Comparison of ENCODE assay signal across 10 cellular contexts in genomic region chr4:184096561-184097239, GRCh38.
DNase-seq lines count a peak whose midpoint lies in the region; ATAC-seq and TF ChIP-seq lines count a peak whose summit lies in the region.
"Had no signal": no experiment of that assay in that cellular context is flagged by ENCODE, and none has a peak within 500 bp of the region (broad histone marks: within the 10 kb centered on the region; RNA-seq: fewer than 3 reads in every experiment).

No MANE protein-coding gene starts in this region.

- no peaks in the 10 kb centered on the region for H3K9me3 ChIP-seq in CD4-positive, alpha-beta T cell (ENCODE audit: control insufficient read depth, low read length)

- DNase-seq in CD4-positive, alpha-beta T cell, result no peak
- no peak for DNase-seq in activated CD4-positive, alpha-beta memory T cell treated with anti-CD3 and anti-CD28 coated beads for 36 hours
- DNase-seq in fibroblast of peridontal ligament (ENCODE audit: extremely low read depth) (peak; percentile 66), sciatic nerve (ENCODE audit: low spot score) (no peak), GF-D8 (lab: John Stamatoyannopoulos, UW) (no peak), D341Med (ENCODE audit: low spot score) (no peak), NCI-H82 (lab: John Stamatoyannopoulos, UW) (no peak)
- DNase-seq: DND-41, NCI-H2029 treated with DMSO at 0.1 percent for 48 hours had no signal

- ATAC-seq in CD4-positive, alpha-beta T cell (ENCODE audit: poor library complexity), result no peak
- ATAC-seq in sciatic nerve, result peak; percentile 47
- ATAC-seq in GM21717 (IDR thresholded peaks at IDR 0.05; ENCODE audit: unreplicated experiment), result no peak

- no peaks in the 10 kb centered on the region for H3K9me3 Mint-ChIP-seq in CD4-positive, alpha-beta T cell
- no peaks in the 10 kb centered on the region for H3K9me3 Mint-ChIP-seq in activated CD4-positive, alpha-beta memory T cell treated with anti-CD3 and anti-CD28 coated beads for 36 hours

- H3K27ac Mint-ChIP-seq in CD4-positive, alpha-beta T cell, result no peak overlapping the region
- no peak overlapping the region for H3K27ac Mint-ChIP-seq in activated CD4-positive, alpha-beta memory T cell treated with anti-CD3 and anti-CD28 coated beads for 36 hours

- intact Hi-C loops in CD4-positive, alpha-beta T cell (cut with DNase I, micrococcal nuclease), result no loop called here
- intact Hi-C loops in activated CD4-positive, alpha-beta memory T cell treated with anti-CD3 and anti-CD28 coated beads for 36 hours (cut with micrococcal nuclease), result loop anchor here (5.0 kb wide), 2 partner anchors 156 to 624 kb away; no protein-coding TSS in a partner anchor
- intact Hi-C loops in sciatic nerve (cut with DNase I), result no loop called here

- H3K27me3 ChIP-seq in CD4-positive, alpha-beta T cell (ENCODE audit: control insufficient read depth, insufficient read depth, low read length), result no peaks in the 10 kb centered on the region

- no peaks in the 10 kb centered on the region for H3K36me3 Mint-ChIP-seq in CD4-positive, alpha-beta T cell (ENCODE audit: low read depth)
- H3K36me3 Mint-ChIP-seq in activated CD4-positive, alpha-beta memory T cell treated with anti-CD3 and anti-CD28 coated beads for 36 hours, result no peaks in the 10 kb centered on the region

- no peak overlapping the region for H3K27ac ChIP-seq in CD4-positive, alpha-beta T cell (ENCODE audit: low read depth, low read length)

- POLR2A ChIA-PET in CD4-positive, alpha-beta T cell (lab: Charles Lee), result no interaction called here
- POLR2A ChIA-PET in activated CD4-positive, alpha-beta memory T cell treated with anti-CD3 and anti-CD28 coated beads for 36 hours (lab: Charles Lee), result no interaction called here

- no peak for TF ChIP-seq CTCF in CD4-positive, alpha-beta T cell (IDR thresholded peaks at IDR 0.05)

- peak overlapping the region; percentile 82 for H3K4me3 Mint-ChIP-seq in CD4-positive, alpha-beta T cell
- peak overlapping the region; percentile 30 for H3K4me3 Mint-ChIP-seq in activated CD4-positive, alpha-beta memory T cell treated with anti-CD3 and anti-CD28 coated beads for 36 hours

- H3K4me1 Mint-ChIP-seq in CD4-positive, alpha-beta T cell (ENCODE audit: low read depth), result peaks cover 8% of the 10 kb centered on the region
- H3K4me1 Mint-ChIP-seq in activated CD4-positive, alpha-beta memory T cell treated with anti-CD3 and anti-CD28 coated beads for 36 hours (ENCODE audit: low read depth), result peaks cover 6% of the 10 kb centered on the region

- H3K27me3 Mint-ChIP-seq in CD4-positive, alpha-beta T cell, result peaks cover 25% of the 10 kb centered on the region
- peaks cover 14% of the 10 kb centered on the region for H3K27me3 Mint-ChIP-seq in activated CD4-positive, alpha-beta memory T cell treated with anti-CD3 and anti-CD28 coated beads for 36 hours

- CTCF ChIA-PET in CD4-positive, alpha-beta T cell (lab: Charles Lee), result no interaction called here
- CTCF ChIA-PET in activated CD4-positive, alpha-beta memory T cell treated with anti-CD3 and anti-CD28 coated beads for 36 hours (lab: Charles Lee), result interaction anchor here (0.9 to 1.4 kb wide), 2 partner anchors 8 to 256 kb away, joined by 3 to 5 read pairs; no protein-coding TSS in a partner anchor
